Comparison of ENCODE assay signal across 24 cellular contexts in the genomic region with DNA sequence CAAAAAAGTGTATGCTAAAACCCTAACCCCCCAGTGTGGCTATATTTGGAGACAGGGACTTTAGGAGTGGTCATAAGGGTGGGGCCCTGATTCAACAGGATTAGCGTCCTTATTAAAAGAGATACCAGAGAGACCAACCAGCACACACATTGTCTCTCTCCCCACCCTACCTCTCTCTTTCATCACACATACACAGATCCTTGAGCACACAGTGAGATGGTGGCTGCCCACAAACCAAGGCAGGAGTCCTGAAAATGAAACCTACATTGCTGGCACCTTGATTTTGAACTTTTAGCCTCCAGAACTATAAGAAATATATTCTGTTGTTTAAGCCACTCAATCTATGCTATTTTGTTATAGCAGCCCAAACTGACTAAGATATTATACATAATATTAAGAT.
"Had no signal": no experiment of that assay in that cellular context is flagged by ENCODE, and none has a peak within 500 bp of the region (broad histone marks: within the 10 kb centered on the region; RNA-seq: fewer than 3 reads in every experiment).

No MANE protein-coding gene starts in this region.

- H3K4me3 ChIP-seq: colonic mucosa, coronary artery, dorsolateral prefrontal cortex, esophagus muscularis mucosa, esophagus squamous epithelium, gastrocnemius medialis, gastroesophageal sphincter, heart left ventricle, heart right ventricle had no signal

- H3K4me1 ChIP-seq: colonic mucosa, esophagus muscularis mucosa, gastrocnemius medialis, gastroesophageal sphincter had no signal

- DNase-seq: colonic mucosa; cortex of kidney; dermis blood vessel endothelial cell; dorsolateral prefrontal cortex; effector CD4-positive, alpha-beta T cell; effector CD8-positive, alpha-beta T cell; effector memory CD4-positive, alpha-beta T cell; effector memory CD8-positive, alpha-beta T cell; endodermal cell; erythroblast; esophagus squamous epithelium; foreskin fibroblast; foreskin keratinocyte; foreskin melanocyte; gastrocnemius medialis; glutamatergic neuron; head of caudate nucleus; heart left ventricle; heart right ventricle had no signal

- H3K27me3 ChIP-seq: colonic mucosa, dorsolateral prefrontal cortex, esophagus muscularis mucosa, esophagus squamous epithelium, foreskin keratinocyte, gastrocnemius medialis, gastroesophageal sphincter, heart left ventricle, heart right ventricle had no signal

- H3K27ac ChIP-seq: colonic mucosa, coronary artery, dorsolateral prefrontal cortex, epithelial cell of prostate, esophagus muscularis mucosa, esophagus squamous epithelium, foreskin keratinocyte, gastrocnemius medialis, gastroesophageal sphincter, heart left ventricle, heart right ventricle had no signal

- H3K9me3 ChIP-seq: colonic mucosa, esophagus muscularis mucosa, gastrocnemius medialis had no signal

- ATAC-seq: effector memory CD8-positive, alpha-beta T cell; esophagus mucosa; foreskin keratinocyte; gastrocnemius medialis; gastroesophageal sphincter; heart left ventricle; heart right ventricle had no signal

- H3K36me3 ChIP-seq: colonic mucosa, esophagus muscularis mucosa, esophagus squamous epithelium, gastrocnemius medialis, gastroesophageal sphincter, heart left ventricle, heart right ventricle had no signal
